Comparison of ENCODE assay signal across 23 cellular contexts in genomic region chr10:130654726-130655125, GRCh38.
"Had no signal": no experiment of that assay in that cellular context is flagged by ENCODE, and none has a peak within 500 bp of the region (broad histone marks: within the 10 kb centered on the region; RNA-seq: fewer than 3 reads in every experiment).

No MANE protein-coding gene starts in this region.

- H3K27ac ChIP-seq: stomach, suprapubic skin, testis, thoracic aorta, thyroid gland, tibial artery, tibial nerve, transverse colon, upper lobe of left lung, upper lobe of right lung, uterus had no signal

- H3K4me3 ChIP-seq: stomach, suprapubic skin, testis, thoracic aorta, thyroid gland, tibial artery, tibial nerve, transverse colon, upper lobe of left lung, upper lobe of right lung, uterus had no signal

- H3K27me3 ChIP-seq: testis, thyroid gland, tibial artery, tibial nerve, transverse colon, upper lobe of left lung, upper lobe of right lung, uterus had no signal

- H3K9me3 ChIP-seq: suprapubic skin, testis, thoracic aorta, thyroid gland, transverse colon, upper lobe of left lung, upper lobe of right lung, uterus had no signal

- H3K36me3 ChIP-seq: stomach, suprapubic skin, thoracic aorta, thyroid gland, tibial artery, tibial nerve, transverse colon, upper lobe of left lung, upper lobe of right lung, uterus had no signal

- DNase-seq: stimulated activated CD4-positive, alpha-beta T cell treated with anti-CD3 and anti-CD28 coated beads, Interleukin-2, amount 100 ng/mL, for 48 hours; stimulated activated CD4-positive, alpha-beta T cell treated with anti-CD3 and anti-CD28 coated beads, Interleukin-4, amount 100 ng/mL, for 1 hour; stimulated activated CD4-positive, alpha-beta T cell treated with anti-CD3 and anti-CD28 coated beads, Interleukin-4, amount 100 ng/mL, for 24 hours; stimulated activated CD4-positive, alpha-beta T cell treated with anti-CD3 and anti-CD28 coated beads, Interleukin-4, amount 100 ng/mL, for 4 hours; stimulated activated CD8-positive, alpha-beta memory T cell treated with anti-CD3 and anti-CD28 coated beads, Interleukin-4, amount 100 ng/mL, for 48 hours; stimulated activated naive B cell treated with anti-CD40 and anti-IgM and Interleukin-4, amounts not matched to agents 10 μg/mL and 1 μg/mL and 100 μg/mL, for 72 hours; stimulated activated naive CD4-positive, alpha-beta T cell; stimulated activated naive CD4-positive, alpha-beta T cell treated with Interleukin-2 at 50 U/mL for 16 hours; stimulated activated naive CD8-positive, alpha-beta T cell treated with anti-CD3 and anti-CD28 coated beads, Interleukin-15, amount 100 ng/mL, for 72 hours; stimulated activated naive CD8-positive, alpha-beta T cell treated with anti-CD3 and anti-CD28 coated beads, Interleukin-15, Interleukin-2, amounts not matched to agents 100 U/mL and 50 U/mL, for 24 hours; stomach; substantia nigra; testis; thyroid gland; tibial artery; transverse colon; trophoblast cell; upper lobe of right lung; uterus had no signal

- H3K4me1 ChIP-seq: stomach, suprapubic skin, testis, thyroid gland, tibial artery, tibial nerve, transverse colon, upper lobe of left lung, upper lobe of right lung, uterus had no signal
